Comparison of ENCODE assay signal across 10 cellular contexts in the genomic region with DNA sequence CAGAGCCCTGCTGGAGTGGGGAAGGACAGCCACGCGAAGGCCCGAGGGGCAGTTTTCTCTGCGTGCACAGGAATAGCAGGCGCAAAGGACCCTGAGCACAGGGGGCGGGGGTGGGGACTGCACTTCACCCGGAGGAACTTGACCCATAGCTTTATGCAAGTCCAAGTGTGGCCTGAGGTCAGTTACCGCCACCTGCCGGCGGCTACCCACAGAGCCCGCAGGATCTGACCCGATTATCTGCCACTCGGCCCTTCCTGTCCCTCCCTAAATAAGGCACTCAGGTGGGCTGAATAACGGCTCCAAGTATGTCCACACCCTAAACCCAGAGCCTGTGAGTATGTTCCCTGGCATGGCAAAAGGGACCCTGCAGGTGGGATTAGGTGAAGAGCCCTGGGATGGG.
A peak's percentile ranks its signal among the peaks of the same experiment; 100 is the strongest.
DNase-seq lines count a peak whose midpoint lies in the region; ATAC-seq, FAIRE-seq and TF ChIP-seq lines count a peak whose summit lies in the region.
"Had no signal": no experiment of that assay in that cellular context is flagged by ENCODE, and none has a peak within 500 bp of the region (broad histone marks: within the 10 kb centered on the region; RNA-seq: fewer than 3 reads in every experiment).

No MANE protein-coding gene starts in this region.

- no peaks in the 10 kb centered on the region for H3K36me3 ChIP-seq in right lobe of liver
- H3K36me3 ChIP-seq: MG63 had no signal

- H3K9me3 ChIP-seq in right lobe of liver = no peaks in the 10 kb centered on the region
- H3K9me3 ChIP-seq: testis had no signal

- TF ChIP-seq POLR2A in right lobe of liver (IDR thresholded peaks at IDR 0.05) = no peak

- ATAC-seq in right lobe of liver = peak; percentile 60 to 85 (median 80)
- ATAC-seq in HG03135 (IDR thresholded peaks at IDR 0.05; ENCODE audit: unreplicated experiment) = no peak

- intact Hi-C loops in right lobe of liver (cut with DNase I) = loop anchor here in 1 of 2 donors (5.0 to 10.0 kb wide), 2 partner anchors 201 to 278 kb away; no protein-coding TSS in a partner anchor

- H3K4me1 ChIP-seq in right lobe of liver = no peaks in the 10 kb centered on the region
- H3K4me1 ChIP-seq: testis had no signal

- DNase-seq in D721Med (ENCODE audit: insufficient read length, low spot score) (no peak), HL-60 (ENCODE audit: low read depth in 1 of 2, low spot score in 1 of 2) (peak in 1 of 2 experiments; percentile 17), right lobe of liver (peak; percentile 56 to 71 (median 66)), NCI-H774 (lab: John Stamatoyannopoulos, UW) (no peak), nucleus accumbens (lab: John Stamatoyannopoulos, UW) (no peak), DMS153 treated with DMSO at 0.1 percent for 48 hours (lab: John Stamatoyannopoulos, UW; ENCODE audit: unreplicated experiment) (no peak)
- peak; percentile 1 for DNase-seq in effector CD4-positive, alpha-beta T cell
- DNase-seq: MG63, testis had no signal

- TF ChIP-seq CTCF in D721Med (IDR thresholded peaks at IDR 0.05; ENCODE audit: insufficient read depth, missing control alignments) = peak; percentile 26
- TF ChIP-seq CTCF in HL-60 (IDR thresholded peaks at IDR 0.05; ENCODE audit: insufficient read depth, low read length) = peak; percentile 31
- peak; percentile 31 to 60 (median 49) for TF ChIP-seq CTCF in right lobe of liver (IDR thresholded peaks at IDR 0.05)

- FAIRE-seq in D721Med (lab: Jason Lieb, UNC) = no peak

- WGBS in right lobe of liver (ENCODE audit: insufficient coverage, low coverage, low lambda C conversion rate, missing lambda C conversion rate) = 10% methylated on average over 2 of the region's 14 CpGs

- no peaks in the 10 kb centered on the region for H3K27me3 ChIP-seq in HL-60 (ENCODE audit: insufficient read depth, poor library complexity, severe bottlenecking)
- no peaks in the 10 kb centered on the region for H3K27me3 ChIP-seq in right lobe of liver
- H3K27me3 ChIP-seq: MG63, testis had no signal

- H3K27ac ChIP-seq in HL-60 (replicated peaks) = no peak overlapping the region
- H3K27ac ChIP-seq in right lobe of liver = no peak overlapping the region
- H3K27ac ChIP-seq: testis had no signal

- H3K4me3 ChIP-seq in HL-60 (replicated peaks; ENCODE audit: insufficient read depth, low read length) (no peak overlapping the region), right lobe of liver (no peak overlapping the region)
- H3K4me3 ChIP-seq: MG63, testis had no signal

Comparison
In these comparisons a context has a peak if more than half of its experiments do, and no peak if none do; other contexts are left out.
1. DNase-seq: peak in effector CD4-positive, alpha-beta T cell (single experiment) and right lobe of liver (3 of 3); none in D721Med (single experiment), NCI-H774 (single experiment), nucleus accumbens (0 of 56) and DMS153 treated with DMSO at 0.1 percent for 48 hours (single experiment).
2. Peak in every context shown above with its lines, with median percentiles within 50 percentile points of each other: CTCF ChIP-seq.